In the genomic region with DNA sequence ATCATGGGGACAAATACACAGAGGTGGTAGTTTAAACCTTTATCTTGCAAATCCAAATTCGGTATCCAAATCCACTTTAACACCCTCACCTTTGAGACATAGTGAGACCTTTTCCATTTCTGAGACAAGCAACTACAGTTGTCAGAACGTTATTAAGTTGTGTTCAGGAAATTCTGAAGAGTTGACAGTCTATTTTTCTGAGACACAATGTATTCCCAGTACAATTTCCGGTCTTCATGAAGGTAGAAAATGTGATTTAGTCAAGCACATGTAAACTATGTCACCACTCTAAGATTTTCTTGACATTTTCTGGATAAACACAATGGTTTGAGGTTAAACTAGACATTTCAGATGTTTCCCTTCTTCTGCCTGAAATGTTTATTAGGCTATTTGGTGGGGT, we compare ENCODE assay signal across 1 cellular context.
TF ChIP-seq lines count a peak whose summit lies in the region.

No MANE protein-coding gene starts in this region.

TF ChIP-seq in IMR-90, 13 proteins besides CTCF, POLR2A, EP300 and RAD21 (continued from another document):
- TF ChIP-seq SMC3 (IDR thresholded peaks at IDR 0.05; ENCODE audit: low read depth, low read length): no peak
- TF ChIP-seq CHD1 (IDR thresholded peaks at IDR 0.05; ENCODE audit: low read depth, low read length): no peak
